Comparison of ENCODE assay signal across 9 cellular contexts in the genomic region with DNA sequence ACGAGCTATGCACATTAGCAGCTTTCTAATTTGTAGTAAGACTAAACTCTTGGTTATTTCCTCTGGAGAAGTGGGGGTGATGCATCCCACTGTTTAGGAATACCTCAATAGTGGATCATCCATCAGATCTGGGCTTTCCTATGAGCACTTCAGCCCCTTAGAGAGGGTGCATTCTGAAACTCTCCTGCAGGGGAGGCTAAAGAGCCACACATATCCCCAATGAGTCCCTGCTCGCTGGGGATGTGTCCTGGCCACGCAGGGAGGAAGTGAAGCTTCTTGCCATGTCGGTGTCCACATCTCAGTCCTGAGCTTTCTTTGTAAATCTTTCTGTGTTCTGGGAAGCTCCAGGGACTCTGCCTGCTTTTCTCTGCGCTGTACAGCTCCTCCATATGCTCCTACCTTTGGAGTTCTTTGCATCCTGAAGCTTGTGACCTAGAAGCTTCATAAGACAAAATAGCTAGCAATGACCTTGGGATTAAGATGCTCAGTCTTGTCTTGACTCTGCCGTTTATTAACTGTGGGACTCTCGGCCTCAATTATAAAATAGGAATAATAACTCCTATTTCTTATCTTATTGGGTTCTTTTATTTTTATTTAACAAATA. TPM values are rescaled to one million over a fixed set of nuclear protein-coding genes. Genes with fewer than 3 reads are reported as not detected.
A peak's percentile ranks its signal among the peaks of the same experiment; 100 is the strongest.
DNase-seq lines count a peak whose midpoint lies in the region; ATAC-seq and TF ChIP-seq lines count a peak whose summit lies in the region.
"Had no signal": no experiment of that assay in that cellular context is flagged by ENCODE, and none has a peak within 500 bp of the region (broad histone marks: within the 10 kb centered on the region; RNA-seq: fewer than 3 reads in every experiment).

No MANE protein-coding gene starts in this region.

- peaks cover 17% of the 10 kb centered on the region for H3K4me1 Mint-ChIP-seq in endodermal cell
- peaks cover 6 to 7% of the 10 kb centered on the region in 2 donors for H3K4me1 Mint-ChIP-seq in stimulated activated naive B cell treated with anti-CD40 and anti-IgM and Interleukin-4, amounts not matched to agents 10 μg/mL and 1 μg/mL and 100 μg/mL, for 72 hours

- no peak overlapping the region for H3K4me3 ChIP-seq in endodermal cell (ENCODE audit: low read length)

- no peaks in the 10 kb centered on the region for H3K9me3 Mint-ChIP-seq in endodermal cell
- H3K9me3 Mint-ChIP-seq in stimulated activated naive B cell treated with anti-CD40 and anti-IgM and Interleukin-4, amounts not matched to agents 10 μg/mL and 1 μg/mL and 100 μg/mL, for 72 hours: no peaks in the 10 kb centered on the region

- peaks cover 28% of the 10 kb centered on the region for H3K27me3 Mint-ChIP-seq in endodermal cell (ENCODE audit: insufficient read depth)
- H3K27me3 Mint-ChIP-seq in stimulated activated naive B cell treated with anti-CD40 and anti-IgM and Interleukin-4, amounts not matched to agents 10 μg/mL and 1 μg/mL and 100 μg/mL, for 72 hours: peaks cover 24 to 33% of the 10 kb centered on the region in 2 donors

- peak; percentile 97 for TF ChIP-seq CTCF in endodermal cell (conservative IDR thresholded peaks at IDR 0.05)

- no peak overlapping the region for H3K9ac ChIP-seq in endodermal cell (ENCODE audit: extremely low read depth, low read length, poor library complexity, severe bottlenecking)

- no peaks in the 10 kb centered on the region for H3K36me3 ChIP-seq in endodermal cell (ENCODE audit: control insufficient read depth, insufficient read depth, low read length)

- 38 to 39% methylated on average over 3 to 6 of the region's 7 CpGs for WGBS in endodermal cell (ENCODE audit: insufficient coverage in 1 of 2, insufficient read length in 1 of 2), 2 experiments

- DNase-seq in AG20443 (ENCODE audit: low spot score) (peak; percentile 83), NCI-H510A treated with DMSO at 0.1 percent for 48 hours (lab: John Stamatoyannopoulos, UW) (peak; percentile 18), endodermal cell (peak; percentile 95), midbrain (lab: John Stamatoyannopoulos, UW) (peak; percentile 82)
- peak; percentile 40 for DNase-seq in activated CD4-positive, alpha-beta T cell treated with anti-CD3 and anti-CD28 coated beads, Interleukin-2, amount 50 U/mL, for 4 hours
- DNase-seq in stimulated activated naive B cell treated with anti-CD40 and anti-IgM and Interleukin-4, amounts not matched to agents 10 μg/mL and 1 μg/mL and 100 μg/mL, for 72 hours: peak; percentile 49

- H3K4me3 Mint-ChIP-seq in endodermal cell: no peak overlapping the region
- H3K4me3 Mint-ChIP-seq in stimulated activated naive B cell treated with anti-CD40 and anti-IgM and Interleukin-4, amounts not matched to agents 10 μg/mL and 1 μg/mL and 100 μg/mL, for 72 hours: no peak overlapping the region

- no peak overlapping the region for H3K27ac Mint-ChIP-seq in endodermal cell
- no peak overlapping the region for H3K27ac Mint-ChIP-seq in stimulated activated naive B cell treated with anti-CD40 and anti-IgM and Interleukin-4, amounts not matched to agents 10 μg/mL and 1 μg/mL and 100 μg/mL, for 72 hours

- TF ChIP-seq POLR2A in GM18505 (IDR thresholded peaks at IDR 0.05; ENCODE audit: borderline replicate concordance, extremely low read depth, insufficient read depth, insufficient read length): no peak

- peaks cover 7% of the 10 kb centered on the region for H3K4me1 ChIP-seq in endodermal cell (ENCODE audit: control insufficient read depth, insufficient read depth, low read length)

- no peaks in the 10 kb centered on the region for H3K36me3 Mint-ChIP-seq in endodermal cell (ENCODE audit: low read depth)
- H3K36me3 Mint-ChIP-seq in stimulated activated naive B cell treated with anti-CD40 and anti-IgM and Interleukin-4, amounts not matched to agents 10 μg/mL and 1 μg/mL and 100 μg/mL, for 72 hours: no peaks in the 10 kb centered on the region

- ATAC-seq in GM18505 (IDR thresholded peaks at IDR 0.05; ENCODE audit: unreplicated experiment) (peak; percentile 68), HG02981 (IDR thresholded peaks at IDR 0.05; ENCODE audit: unreplicated experiment) (peak; percentile 78)
- peak; percentile 86 to 95 for ATAC-seq in stimulated activated naive B cell treated with anti-CD40 and anti-IgM and Interleukin-4, amounts not matched to agents 10 μg/mL and 1 μg/mL and 100 μg/mL, for 72 hours (replicated peaks)

- peaks cover 21% of the 10 kb centered on the region for H3K27me3 ChIP-seq in endodermal cell (ENCODE audit: control insufficient read depth, insufficient read depth, low read length, poor library complexity, severe bottlenecking)

- no peaks in the 10 kb centered on the region for H3K9me3 ChIP-seq in endodermal cell (ENCODE audit: control insufficient read depth, low read length)

- H3K27ac ChIP-seq in endodermal cell (ENCODE audit: low read depth, low read length): no peak overlapping the region

RNA-seq across cellular contexts. Expression of a gene that starts 28.3 kb away (rescaled TPM):
- under 1 TPM; 0.09 to 0.57 TPM for total RNA-seq in endodermal cell
- polyA plus RNA-seq in endodermal cell (2013, experiment 1 of 2): 13.5 TPM
- 8.5 TPM for polyA plus RNA-seq in endodermal cell (2013, experiment 2 of 2)
- total RNA-seq: T-helper 1 cell treated with Interleukin-12 subunit alpha and Interleukin-12 subunit beta and Interleukin-4 antibody, amounts not matched to agents 30 ng/mL and 1 ng/mL, for 36 hours had no signal

RNA-seq across cellular contexts. Expression of a gene that starts 48.4 kb away (rescaled TPM):
- not detected for total RNA-seq in endodermal cell
- polyA plus RNA-seq in endodermal cell (2013, experiment 1 of 2): not detected
- not detected for polyA plus RNA-seq in endodermal cell (2013, experiment 2 of 2)

Comparison
In these comparisons a context has a peak if more than half of its experiments do, and no peak if none do; other contexts are left out.
1. DNase-seq: peak in every context shown above with its lines; median percentile 95 in endodermal cell; 83 in AG20443; 82 in midbrain; 49 in stimulated activated naive B cell treated with anti-CD40 and anti-IgM and Interleukin-4, amounts not matched to agents 10 μg/mL and 1 μg/mL and 100 μg/mL, for 72 hours; 40 in activated CD4-positive, alpha-beta T cell treated with anti-CD3 and anti-CD28 coated beads, Interleukin-2, amount 50 U/mL, for 4 hours; 18 in NCI-H510A treated with DMSO at 0.1 percent for 48 hours.